ENCODE assay signal across 17 cellular contexts in genomic region chr13:100240109-100240779, GRCh38.
DNase-seq lines count a peak whose midpoint lies in the region; ATAC-seq and TF ChIP-seq lines count a peak whose summit lies in the region.
"Had no signal": no experiment of that assay in that cellular context is flagged by ENCODE, and none has a peak within 500 bp of the region (broad histone marks: within the 10 kb centered on the region; RNA-seq: fewer than 3 reads in every experiment).

No MANE protein-coding gene starts in this region.

- no peak overlapping the region for H3K27ac ChIP-seq in SK-N-SH (ENCODE audit: low read depth in 2 of 2, low read length in 1 of 2)

- H3K36me3 Mint-ChIP-seq in T-helper 17 cell (ENCODE audit: low read depth) = peaks cover 6% of the 10 kb centered on the region
- peaks cover 16% of the 10 kb centered on the region for H3K36me3 Mint-ChIP-seq in stimulated activated memory B cell treated with anti-CD40 and anti-IgM and Interleukin-4, amounts not matched to agents 10 μg/mL and 1 μg/mL and 100 μg/mL, for 72 hours
- H3K36me3 Mint-ChIP-seq in effector memory CD8-positive, alpha-beta T cell (ENCODE audit: insufficient read depth) = peaks cover 4% of the 10 kb centered on the region

- TF ChIP-seq RAD21 in SK-N-SH (IDR thresholded peaks at IDR 0.05; ENCODE audit: low read length) = no peak

- POLR2A ChIA-PET in SK-N-SH (lab: Yijun Ruan, JAX) = no interaction called here

- TF ChIP-seq EP300 in SK-N-SH (IDR thresholded peaks at IDR 0.05; ENCODE audit: borderline replicate concordance in 1 of 2, low read depth in 1 of 2, low read length in 1 of 2) = no peak

- no peak overlapping the region for H3K4me3 Mint-ChIP-seq in T-helper 17 cell
- H3K4me3 Mint-ChIP-seq in stimulated activated memory B cell treated with anti-CD40 and anti-IgM and Interleukin-4, amounts not matched to agents 10 μg/mL and 1 μg/mL and 100 μg/mL, for 72 hours = no peak overlapping the region
- H3K4me3 Mint-ChIP-seq in effector memory CD8-positive, alpha-beta T cell = no peak overlapping the region
- H3K4me3 Mint-ChIP-seq: CD4-positive, CD25-positive, alpha-beta regulatory T cell had no signal

- H3K9me3 ChIP-seq in SK-N-SH (no peaks in the 10 kb centered on the region), T-helper 17 cell (ENCODE audit: control insufficient read depth, low read length, poor library complexity, severe bottlenecking) (no peaks in the 10 kb centered on the region)

- H3F3A ChIP-seq in SK-N-SH (replicated peaks; ENCODE audit: insufficient read depth) = peaks cover 8% of the 10 kb centered on the region

- WGBS in SK-N-SH (ENCODE audit: low lambda C conversion rate) = 97% methylated on average over 4 of the region's 4 CpGs

- CTCF ChIA-PET in SK-N-SH (lab: Yijun Ruan, JAX) = interaction anchor here (3.2 kb wide), 1 partner anchor 582 kb away, joined by 13 read pairs; no protein-coding TSS in a partner anchor

- no peak overlapping the region for H2AFZ ChIP-seq in SK-N-SH (ENCODE audit: low read depth)

- H3K4me3 ChIP-seq in SK-N-SH (ENCODE audit: low read depth in 2 of 2, low read length in 1 of 2) = no peak overlapping the region
- H3K4me3 ChIP-seq: GM12878 had no signal

- H3K27me3 ChIP-seq in SK-N-SH (ENCODE audit: insufficient read depth) = no peaks in the 10 kb centered on the region

- H3K4me2 ChIP-seq in SK-N-SH = no peak overlapping the region

- no peak for DNase-seq in SK-N-SH
- peak; percentile 5 for DNase-seq in M059J (ENCODE audit: low read depth)
- no peak for DNase-seq in T-helper 17 cell
- DNase-seq in effector memory CD8-positive, alpha-beta T cell = no peak
- DNase-seq: AML-193; CD4-positive, CD25-positive, alpha-beta regulatory T cell; DMS53; KBM-7; NCI-H1092; NCI-H1694 treated with DMSO at 0.1 percent for 48 hours; NCI-H2227 treated with DMSO at 0.1 percent for 48 hours; NCI-H524 treated with DMSO at 0.1 percent for 48 hours; NK-92 treated with Interleukin-12 subunit alpha and Interleukin-12 subunit beta, amount 100 ng/mL, for 24 hours had no signal

- H3K9me3 Mint-ChIP-seq in stimulated activated memory B cell treated with anti-CD40 and anti-IgM and Interleukin-4, amounts not matched to agents 10 μg/mL and 1 μg/mL and 100 μg/mL, for 72 hours = no peaks in the 10 kb centered on the region
- no peaks in the 10 kb centered on the region for H3K9me3 Mint-ChIP-seq in effector memory CD8-positive, alpha-beta T cell
- H3K9me3 Mint-ChIP-seq: CD4-positive, CD25-positive, alpha-beta regulatory T cell had no signal

- H4K20me1 ChIP-seq in SK-N-SH (ENCODE audit: insufficient read depth) = no peaks in the 10 kb centered on the region

- no peaks in the 10 kb centered on the region for H3K27me3 Mint-ChIP-seq in T-helper 17 cell
- H3K27me3 Mint-ChIP-seq in stimulated activated memory B cell treated with anti-CD40 and anti-IgM and Interleukin-4, amounts not matched to agents 10 μg/mL and 1 μg/mL and 100 μg/mL, for 72 hours = no peaks in the 10 kb centered on the region
- no peaks in the 10 kb centered on the region for H3K27me3 Mint-ChIP-seq in effector memory CD8-positive, alpha-beta T cell
- H3K27me3 Mint-ChIP-seq: CD4-positive, CD25-positive, alpha-beta regulatory T cell had no signal

- peak overlapping the region; percentile 9 for H3K27ac Mint-ChIP-seq in T-helper 17 cell
- no peak overlapping the region for H3K27ac Mint-ChIP-seq in stimulated activated memory B cell treated with anti-CD40 and anti-IgM and Interleukin-4, amounts not matched to agents 10 μg/mL and 1 μg/mL and 100 μg/mL, for 72 hours
- peak overlapping the region in 1 of 2 donors; percentile 42 for H3K27ac Mint-ChIP-seq in effector memory CD8-positive, alpha-beta T cell
- H3K27ac Mint-ChIP-seq: CD4-positive, CD25-positive, alpha-beta regulatory T cell had no signal

- peaks cover 0 to 8% of the 10 kb centered on the region in 2 experiments; a peak in 2 of 4 replicates for H3K4me1 ChIP-seq in SK-N-SH (ENCODE audit: control insufficient read depth in 1 of 2, insufficient read depth in 2 of 2, low read depth in 1 of 2, low read length in 1 of 2)

- TF ChIP-seq CTCF in SK-N-SH (IDR thresholded peaks at IDR 0.05) = no peak

- no peaks in the 10 kb centered on the region for H3K9me2 ChIP-seq in SK-N-SH

- ATAC-seq in SK-N-SH treated with all-trans-retinoic acid at 6 μM for 48 hours (peak; percentile 42; the same call in 1 of the 3 replicates), T-helper 17 cell (no peak), GM18858 (IDR thresholded peaks at IDR 0.05; ENCODE audit: unreplicated experiment) (no peak)
- ATAC-seq in stimulated activated memory B cell treated with anti-CD40 and anti-IgM and Interleukin-4, amounts not matched to agents 10 μg/mL and 1 μg/mL and 100 μg/mL, for 72 hours = no peak
- ATAC-seq in effector memory CD8-positive, alpha-beta T cell (replicated peaks) = no peak
- ATAC-seq: GM12878 had no signal

- no peak overlapping the region for H3K9ac ChIP-seq in SK-N-SH

- no peaks in the 10 kb centered on the region for H3K79me2 ChIP-seq in SK-N-SH (ENCODE audit: insufficient read depth)

- H3K36me3 ChIP-seq in SK-N-SH (replicated peaks in 1 of 2; ENCODE audit: control insufficient read depth in 1 of 2, insufficient read depth in 2 of 2, low read length in 1 of 2) = peaks cover 2 to 7% of the 10 kb centered on the region in 2 experiments

- H3K4me1 Mint-ChIP-seq in T-helper 17 cell = peaks cover 4% of the 10 kb centered on the region
- H3K4me1 Mint-ChIP-seq in stimulated activated memory B cell treated with anti-CD40 and anti-IgM and Interleukin-4, amounts not matched to agents 10 μg/mL and 1 μg/mL and 100 μg/mL, for 72 hours = peaks cover 9% of the 10 kb centered on the region
- H3K4me1 Mint-ChIP-seq in effector memory CD8-positive, alpha-beta T cell (ENCODE audit: low read depth in 2 of 2) = peaks cover 4% of the 10 kb centered on the region in 2 donors

TF ChIP-seq in SK-N-SH treated with all-trans-retinoic acid at 6 μM for 48 hours, 23 proteins besides CTCF, POLR2A, EP300 and RAD21:
- TF ChIP-seq ZC3H10 (CRISPR knock-in tag; IDR thresholded peaks at IDR 0.05) = no peak

TF ChIP-seq in SK-N-SH, 30 proteins besides CTCF, POLR2A, EP300 and RAD21:
- TF ChIP-seq FOXJ3 (CRISPR knock-in tag; IDR thresholded peaks at IDR 0.05) = no peak
- TF ChIP-seq MAX (IDR thresholded peaks at IDR 0.05; ENCODE audit: low read depth) = no peak
- no peak for TF ChIP-seq USF1 (IDR thresholded peaks at IDR 0.05; ENCODE audit: borderline replicate concordance, low read depth)
- no peak for TF ChIP-seq SMC3 (IDR thresholded peaks at IDR 0.05; ENCODE audit: low read depth, low read length)
- TF ChIP-seq TAF1 (IDR thresholded peaks at IDR 0.05; ENCODE audit: borderline replicate concordance, low read depth, low read length) = no peak
- TF ChIP-seq RCOR1 (IDR thresholded peaks at IDR 0.05; ENCODE audit: low read length) = no peak
- no peak for TF ChIP-seq NRF1 (IDR thresholded peaks at IDR 0.05; ENCODE audit: low read depth, low read length)
- no peak for TF ChIP-seq NFIC (IDR thresholded peaks at IDR 0.05; ENCODE audit: borderline replicate concordance)
- TF ChIP-seq PBX3 (IDR thresholded peaks at IDR 0.05) = no peak
- TF ChIP-seq USF2 (IDR thresholded peaks at IDR 0.05; ENCODE audit: borderline replicate concordance, low read depth, low read length) = no peak
- TF ChIP-seq POLR2AphosphoS5 (IDR thresholded peaks at IDR 0.05; ENCODE audit: low read depth, low read length) = no peak
- no peak for TF ChIP-seq GABPA (IDR thresholded peaks at IDR 0.05; ENCODE audit: low read depth)
